Comparison of ENCODE assay signal across 8 cellular contexts in the genomic region with DNA sequence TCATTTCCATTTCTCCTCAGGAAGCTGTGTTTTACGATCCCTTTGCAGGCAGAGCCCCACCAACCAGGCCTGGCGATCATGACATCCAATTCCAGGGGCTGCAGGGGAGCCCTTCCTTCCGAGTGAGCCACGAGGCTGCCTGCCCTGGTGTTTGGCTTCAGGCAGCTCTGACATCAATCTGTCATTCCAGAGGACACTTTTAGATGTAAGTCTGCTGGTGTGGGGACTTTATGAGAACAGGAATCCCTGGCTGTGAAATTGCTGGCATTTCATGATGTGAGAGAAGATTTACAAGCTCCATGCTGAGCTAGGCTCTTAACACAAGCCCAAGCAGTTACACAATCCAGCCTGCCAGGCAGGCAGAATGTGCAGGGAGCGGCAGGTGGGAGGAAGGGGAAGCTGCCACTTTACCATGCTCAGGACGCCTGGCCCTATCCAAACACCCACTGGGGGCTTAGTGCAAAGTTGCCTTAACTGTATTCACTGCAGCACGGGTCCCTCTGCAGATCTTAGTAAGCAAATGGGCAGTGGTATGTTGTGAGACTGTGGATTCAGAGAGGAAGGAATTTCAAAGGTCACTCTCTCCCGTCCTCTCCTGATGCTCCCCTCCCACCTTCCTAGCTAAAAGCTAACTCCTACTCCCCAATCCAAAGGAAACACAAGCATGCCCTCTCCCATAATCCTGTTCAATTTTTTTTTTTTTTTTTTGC. TPM values are rescaled to one million over a fixed set of nuclear protein-coding genes. Genes with fewer than 3 reads are reported as not detected.
DNase-seq lines count a peak whose midpoint lies in the region; ATAC-seq and TF ChIP-seq lines count a peak whose summit lies in the region.

No MANE protein-coding gene starts in this region.

- H3K4me3 ChIP-seq in astrocyte of the spinal cord (ENCODE audit: low read depth, low read length) (no peak overlapping the region), lower lobe of right lung (no peak overlapping the region)

- peak; percentile 85 to 87 for ATAC-seq in lower lobe of right lung
- no peak for ATAC-seq in GM18519 (IDR thresholded peaks at IDR 0.05; ENCODE audit: low FRiP score, unreplicated experiment)
- ATAC-seq in HG03108 (IDR thresholded peaks at IDR 0.05; ENCODE audit: unreplicated experiment): no peak

- H3K9me3 ChIP-seq in lower lobe of right lung: no peaks in the 10 kb centered on the region

- H3K36me3 ChIP-seq in lower lobe of right lung: no peaks in the 10 kb centered on the region

- TF ChIP-seq CTCF in astrocyte of the spinal cord (IDR thresholded peaks at IDR 0.05; ENCODE audit: low read depth, low read length): no peak
- no peak for TF ChIP-seq CTCF in lower lobe of right lung (IDR thresholded peaks at IDR 0.05)

- DNase-seq in AG08395 (ENCODE audit: low spot score) (peak; percentile 43), Kasumi-1 (lab: John Stamatoyannopoulos, UW) (peak; percentile 29 to 45), astrocyte of the spinal cord (ENCODE audit: low read depth, low spot score) (peak; percentile 66), lower lobe of right lung (peak; percentile 76)
- no peak for DNase-seq in stimulated activated CD4-positive, alpha-beta T cell treated with anti-CD3 and anti-CD28 coated beads, Interleukin-15, amount 100 ng/mL, for 24 hours
- no peak for DNase-seq in activated CD4-positive, CD25-positive, alpha-beta regulatory T cell (lab: John Stamatoyannopoulos, UW)

- peak overlapping the region; percentile 65 for H3K27ac ChIP-seq in lower lobe of right lung

- no peaks in the 10 kb centered on the region for H3K27me3 ChIP-seq in lower lobe of right lung (ENCODE audit: low read depth)

- intact Hi-C loops in lower lobe of right lung (cut with DNase I): no loop called here

- peaks cover 21% of the 10 kb centered on the region for H3K4me1 ChIP-seq in lower lobe of right lung

- in situ Hi-C loops in astrocyte of the spinal cord (cut with HindIII; ENCODE audit: low sequenced_read_pairs): no loop called here

RNA-seq across cellular contexts. Expression of gene MICAL2, which starts 43.4 kb away (rescaled TPM):
- 127 TPM for total RNA-seq in lower lobe of right lung

RNA-seq across cellular contexts. Expression of gene DKK3, which starts 58.5 kb away (rescaled TPM):
- 111 TPM for total RNA-seq in lower lobe of right lung

Comparison
In these comparisons a context has a peak if more than half of its experiments do, and no peak if none do; other contexts are left out.
1. DNase-seq: peak in AG08395 (single experiment), Kasumi-1 (2 of 2), astrocyte of the spinal cord (single experiment) and lower lobe of right lung (single experiment); none in stimulated activated CD4-positive, alpha-beta T cell treated with anti-CD3 and anti-CD28 coated beads, Interleukin-15, amount 100 ng/mL, for 24 hours (single experiment) and activated CD4-positive, CD25-positive, alpha-beta regulatory T cell (0 of 4).
2. ATAC-seq: peak in lower lobe of right lung (2 of 2); none in GM18519 (single experiment) and HG03108 (single experiment).